In the genomic region with DNA sequence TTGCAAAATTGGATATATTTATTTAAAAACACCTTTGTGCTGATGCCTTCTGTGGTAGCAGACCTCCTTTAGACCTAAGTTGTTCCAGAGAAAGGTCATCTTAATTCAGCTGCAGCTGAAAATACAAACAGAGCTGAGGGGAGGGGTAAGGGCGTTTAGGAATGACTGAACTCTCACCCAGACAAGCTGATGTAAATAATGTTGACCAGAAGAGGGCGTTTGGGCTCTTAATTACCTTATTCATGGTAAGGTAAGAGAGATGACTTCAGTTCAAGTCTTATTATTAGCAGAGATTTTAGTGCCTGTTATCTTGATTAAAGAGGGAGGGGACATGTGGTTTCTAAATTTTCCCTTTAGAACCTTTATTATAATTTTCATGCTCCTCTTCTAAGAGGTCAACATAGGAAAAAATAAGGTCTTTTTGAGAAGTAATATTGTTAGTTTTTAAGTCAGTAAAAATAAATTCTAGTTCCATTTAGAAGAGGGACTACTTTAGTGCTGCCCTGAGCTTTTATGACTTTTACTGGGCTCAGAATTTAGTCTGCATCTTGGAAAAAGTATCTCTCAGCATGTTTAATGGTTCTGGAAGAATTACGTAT, we compare ENCODE assay signal across 8 cellular contexts. TPM values are rescaled to one million over a fixed set of nuclear protein-coding genes. Genes with fewer than 3 reads are reported as not detected.
DNase-seq lines count a peak whose midpoint lies in the region; ATAC-seq, FAIRE-seq and TF ChIP-seq lines count a peak whose summit lies in the region.

No MANE protein-coding gene starts in this region.

- H3K36me3 Mint-ChIP-seq in CD4-positive, alpha-beta T cell (ENCODE audit: low read depth) = no peaks in the 10 kb centered on the region
- no peaks in the 10 kb centered on the region for H3K36me3 Mint-ChIP-seq in stimulated activated memory B cell treated with anti-CD40 and anti-IgM and Interleukin-4, amounts not matched to agents 10 μg/mL and 1 μg/mL and 100 μg/mL, for 72 hours

- peak in 1 of 10 experiments; percentile 10 for DNase-seq in CD4-positive, alpha-beta T cell
- DNase-seq in GM18507 (ENCODE audit: extremely low spot score, insufficient read length, low read depth) (peak; percentile 28), NCI-H2171 treated with DMSO at 0.1 percent for 48 hours (lab: John Stamatoyannopoulos, UW) (peak; percentile 75), WERI-Rb-1 (peak; percentile 51), left ventricle myocardium superior (no peak)
- no peak for DNase-seq in effector CD8-positive, alpha-beta T cell (lab: John Stamatoyannopoulos, UW)

- peak; percentile 82 for FAIRE-seq in GM18507 (lab: Jason Lieb, UNC)

- peak; percentile 74 for ATAC-seq in CD4-positive, alpha-beta T cell (ENCODE audit: poor library complexity)
- ATAC-seq in HG02981 (IDR thresholded peaks at IDR 0.05; ENCODE audit: unreplicated experiment) (peak; percentile 87), left ventricle myocardium superior (peak; percentile 76)
- ATAC-seq in stimulated activated memory B cell treated with anti-CD40 and anti-IgM and Interleukin-4, amounts not matched to agents 10 μg/mL and 1 μg/mL and 100 μg/mL, for 72 hours = peak; percentile 69

- no peak overlapping the region for H3K4me3 Mint-ChIP-seq in CD4-positive, alpha-beta T cell
- H3K4me3 Mint-ChIP-seq in stimulated activated memory B cell treated with anti-CD40 and anti-IgM and Interleukin-4, amounts not matched to agents 10 μg/mL and 1 μg/mL and 100 μg/mL, for 72 hours = no peak overlapping the region

- TF ChIP-seq CTCF in CD4-positive, alpha-beta T cell (IDR thresholded peaks at IDR 0.05) = peak; percentile 66
- TF ChIP-seq CTCF in WERI-Rb-1 (IDR thresholded peaks at IDR 0.05; ENCODE audit: low read depth, low read length) = peak; percentile 54

- no peak overlapping the region for H3K27ac ChIP-seq in CD4-positive, alpha-beta T cell (ENCODE audit: low read depth, low read length)
- no peak overlapping the region for H3K27ac ChIP-seq in WERI-Rb-1

- no peaks in the 10 kb centered on the region for H3K4me1 Mint-ChIP-seq in CD4-positive, alpha-beta T cell (ENCODE audit: low read depth)
- H3K4me1 Mint-ChIP-seq in stimulated activated memory B cell treated with anti-CD40 and anti-IgM and Interleukin-4, amounts not matched to agents 10 μg/mL and 1 μg/mL and 100 μg/mL, for 72 hours = no peaks in the 10 kb centered on the region

- H3K27ac Mint-ChIP-seq in CD4-positive, alpha-beta T cell = no peak overlapping the region
- H3K27ac Mint-ChIP-seq in stimulated activated memory B cell treated with anti-CD40 and anti-IgM and Interleukin-4, amounts not matched to agents 10 μg/mL and 1 μg/mL and 100 μg/mL, for 72 hours = no peak overlapping the region

- intact Hi-C loops in CD4-positive, alpha-beta T cell (cut with DNase I, micrococcal nuclease) = loop anchor here in 1 of 2 experiments (5.0 kb wide), 1 partner anchor 761 kb away; no protein-coding TSS in a partner anchor
- intact Hi-C loops in left ventricle myocardium superior (cut with micrococcal nuclease) = no loop called here

- no peaks in the 10 kb centered on the region for H3K27me3 ChIP-seq in CD4-positive, alpha-beta T cell (ENCODE audit: control insufficient read depth, insufficient read depth, low read length)
- no peaks in the 10 kb centered on the region for H3K27me3 ChIP-seq in WERI-Rb-1 (ENCODE audit: insufficient read depth, low read depth, severe bottlenecking)

- no peaks in the 10 kb centered on the region for H3K9me3 ChIP-seq in CD4-positive, alpha-beta T cell (ENCODE audit: control insufficient read depth, low read length)
- no peaks in the 10 kb centered on the region for H3K9me3 ChIP-seq in WERI-Rb-1 (ENCODE audit: severe bottlenecking)

- H3K36me3 ChIP-seq in WERI-Rb-1 = no peaks in the 10 kb centered on the region

- H3K27me3 Mint-ChIP-seq in CD4-positive, alpha-beta T cell = peaks cover 4% of the 10 kb centered on the region
- no peaks in the 10 kb centered on the region for H3K27me3 Mint-ChIP-seq in stimulated activated memory B cell treated with anti-CD40 and anti-IgM and Interleukin-4, amounts not matched to agents 10 μg/mL and 1 μg/mL and 100 μg/mL, for 72 hours

- CTCF ChIA-PET in CD4-positive, alpha-beta T cell (lab: Charles Lee) = interaction anchor here (0.6 to 1.4 kb wide), 7 partner anchors 11 to 126 kb away, joined by 3 to 9 read pairs (median 4); no protein-coding TSS in a partner anchor

- H3K9me3 Mint-ChIP-seq in CD4-positive, alpha-beta T cell = no peaks in the 10 kb centered on the region
- H3K9me3 Mint-ChIP-seq in stimulated activated memory B cell treated with anti-CD40 and anti-IgM and Interleukin-4, amounts not matched to agents 10 μg/mL and 1 μg/mL and 100 μg/mL, for 72 hours = no peaks in the 10 kb centered on the region

- H3K4me3 ChIP-seq in WERI-Rb-1 (ENCODE audit: low read depth, low read length) = no peak overlapping the region

- POLR2A ChIA-PET in CD4-positive, alpha-beta T cell (lab: Charles Lee) = no interaction called here

RNA-seq across cellular contexts. Expression of a gene that starts 46.3 kb away (rescaled TPM):
- total RNA-seq in CD4-positive, alpha-beta T cell = 10 to 100 TPM in 1 of 2 experiments, 1 to 10 TPM in 1; 9.7 to 16.7 TPM
- total RNA-seq in left ventricle myocardium superior = 0.15 TPM

Comparison
In these comparisons a context has a peak if more than half of its experiments do, and no peak if none do; other contexts are left out.
1. DNase-seq: peak in GM18507 (single experiment), NCI-H2171 treated with DMSO at 0.1 percent for 48 hours (single experiment) and WERI-Rb-1 (single experiment); none in left ventricle myocardium superior (single experiment) and effector CD8-positive, alpha-beta T cell (single experiment).
2. Peak in every context shown above with its lines, with median percentiles within 50 percentile points of each other: ATAC-seq.